Comparison of ENCODE assay signal across 31 cellular contexts in genomic region chr21:30138483-30138882, GRCh38. TPM values are rescaled to one million over a fixed set of nuclear protein-coding genes. Genes with fewer than 3 reads are reported as not detected.
"Had no signal": no experiment of that assay in that cellular context is flagged by ENCODE, and none has a peak within 500 bp of the region (broad histone marks: within the 10 kb centered on the region; RNA-seq: fewer than 3 reads in every experiment).

No MANE protein-coding gene starts in this region.

- H3K27ac ChIP-seq: stomach, suprapubic skin, testis, thoracic aorta, thyroid gland, tibial artery, tibial nerve, transverse colon, upper lobe of left lung, upper lobe of right lung, uterus, vagina had no signal

- H3K4me1 ChIP-seq: stomach, suprapubic skin, testis, thyroid gland, tibial artery, tibial nerve, transverse colon, upper lobe of left lung, upper lobe of right lung, uterus, vagina had no signal

- H3K9me3 ChIP-seq: stomach, suprapubic skin, testis, thoracic aorta, thyroid gland, tibial artery, tibial nerve, transverse colon, upper lobe of left lung, upper lobe of right lung, uterus, vagina had no signal

- DNase-seq: stimulated activated CD4-positive, alpha-beta T cell treated with anti-CD3 and anti-CD28 coated beads, Interleukin-2, amount 100 ng/mL, for 48 hours; stimulated activated CD4-positive, alpha-beta T cell treated with anti-CD3 and anti-CD28 coated beads, Interleukin-4, amount 100 ng/mL, for 1 hour; stimulated activated CD4-positive, alpha-beta T cell treated with anti-CD3 and anti-CD28 coated beads, Interleukin-4, amount 100 ng/mL, for 24 hours; stimulated activated CD4-positive, alpha-beta T cell treated with anti-CD3 and anti-CD28 coated beads, Interleukin-4, amount 100 ng/mL, for 4 hours; stimulated activated CD8-positive, alpha-beta memory T cell treated with anti-CD3 and anti-CD28 coated beads, Interleukin-4, amount 100 ng/mL, for 48 hours; stimulated activated naive B cell treated with anti-CD40 and anti-IgM and Interleukin-4, amounts not matched to agents 10 μg/mL and 1 μg/mL and 100 μg/mL, for 72 hours; stimulated activated naive CD4-positive, alpha-beta T cell; stimulated activated naive CD4-positive, alpha-beta T cell treated with Interleukin-2 at 50 U/mL for 16 hours; stimulated activated naive CD8-positive, alpha-beta T cell treated with anti-CD3 and anti-CD28 coated beads, Interleukin-15, amount 100 ng/mL, for 72 hours; stimulated activated naive CD8-positive, alpha-beta T cell treated with anti-CD3 and anti-CD28 coated beads, Interleukin-15, Interleukin-2, amounts not matched to agents 100 U/mL and 50 U/mL, for 24 hours; stomach; substantia nigra; testis; thyroid gland; tibial artery; transverse colon; trophoblast cell; upper lobe of left lung; upper lobe of right lung; uterus had no signal

- H3K36me3 ChIP-seq: stomach, suprapubic skin, thoracic aorta, thyroid gland, tibial artery, tibial nerve, transverse colon, upper lobe of left lung, upper lobe of right lung, uterus, vagina had no signal

- H3K27me3 ChIP-seq: stomach, suprapubic skin, testis, thyroid gland, tibial artery, tibial nerve, transverse colon, upper lobe of left lung, upper lobe of right lung, uterus, vagina had no signal

- FAIRE-seq: urothelium cell line had no signal

- ATAC-seq: stimulated activated effector memory CD8-positive, alpha-beta T cell treated with anti-CD3 and anti-CD28 coated beads, Interleukin-12 subunit alpha, Interleukin-12 subunit beta, amount 100 ng/mL, for 72 hours; stimulated activated memory B cell treated with anti-CD40 and anti-IgM and Interleukin-4, amounts not matched to agents 10 μg/mL and 1 μg/mL and 100 μg/mL, for 72 hours; stimulated activated naive B cell treated with anti-CD40 and anti-IgM and Interleukin-4, amounts not matched to agents 10 μg/mL and 1 μg/mL and 100 μg/mL, for 72 hours; stimulated activated naive CD8-positive, alpha-beta T cell treated with anti-CD3 and anti-CD28 coated beads, Interleukin-15, amount 100 ng/mL, for 72 hours; stimulated activated naive CD8-positive, alpha-beta T cell treated with anti-CD3 and anti-CD28 coated beads, Interleukin-15, Interleukin-2, amounts not matched to agents 100 U/mL and 50 U/mL, for 24 hours; upper lobe of right lung had no signal

- H3K4me3 ChIP-seq: stomach, suprapubic skin, testis, thoracic aorta, thyroid gland, tibial artery, tibial nerve, transverse colon, upper lobe of left lung, upper lobe of right lung, uterus, vagina had no signal

RNA-seq across cellular contexts. Expression of gene CLDN17, which starts 28.1 kb away (rescaled TPM):
- total RNA-seq: stomach, subcutaneous adipose tissue, suprapubic skin, temporal lobe, testis, thoracic aorta, thyroid gland, tibial nerve, upper lobe of left lung, upper lobe of right lung, ureter, urinary bladder, uterus had no signal
- polyA plus RNA-seq: urinary bladder had no signal
